In genomic region chr13:98493035-98493401, GRCh38 we compare ENCODE assay signal across 1 cellular context.
TF ChIP-seq lines count a peak whose summit lies in the region.

No MANE protein-coding gene starts in this region.

TF ChIP-seq in H1, 55 proteins besides CTCF, POLR2A, EP300 and RAD21 (continued from another document):
- TF ChIP-seq ATF2 (IDR thresholded peaks at IDR 0.05; ENCODE audit: low read length) (no peak), TAF7 (optimal IDR thresholded peaks at IDR 0.05; ENCODE audit: borderline replicate concordance, low read depth, low read length) (no peak), GABPA (IDR thresholded peaks at IDR 0.05; ENCODE audit: borderline replicate concordance, insufficient read depth, low read length) (no peak)
